ENCODE assay signal across 28 cellular contexts in genomic region chr9:126733005-126733404, GRCh38.
"Had no signal": no experiment of that assay in that cellular context is flagged by ENCODE, and none has a peak within 500 bp of the region (broad histone marks: within the 10 kb centered on the region; RNA-seq: fewer than 3 reads in every experiment).

No MANE protein-coding gene starts in this region.

- H3K27ac Mint-ChIP-seq: activated CD4-positive, alpha-beta T cell treated with anti-CD3 and anti-CD28 coated beads for 36 hours; activated CD4-positive, alpha-beta T cell treated with anti-CD3 and anti-CD28 coated beads, Interleukin-2, amount 10 ng/mL, durations not matched to agents 7 days and 5 days; activated CD8-positive, alpha-beta T cell treated with anti-CD3 and anti-CD28 coated beads for 36 hours; activated naive CD4-positive, alpha-beta T cell treated with anti-CD3 and anti-CD28 coated beads, Interleukin-2, amount 10 ng/mL, durations not matched to agents 7 days and 5 days; activated naive CD4-positive, alpha-beta T cell treated with anti-CD3 and anti-CD28 coated beads, Interleukin-2, amount 50 U/mL, for 72 hours; activated naive CD8-positive, alpha-beta T cell treated with anti-CD3 and anti-CD28 coated beads, Interleukin-2, amount 10 ng/mL, durations not matched to agents 7 days and 5 days; activated T-cell treated with anti-CD3 and anti-CD28 coated beads, Interleukin-2, amount 50 U/mL, for 24 hours; activated T-cell treated with anti-CD3 and anti-CD28 coated beads, Interleukin-2, amount 50 U/mL, for 72 hours; dendritic cell treated with granulocyte-macrophage colony-stimulating factor and Interleukin-4, amounts not matched to agents 40 ng/mL and 50 ng/mL, for 4 days; endodermal cell had no signal

- ATAC-seq: activated CD4-positive, alpha-beta T cell treated with anti-CD3 and anti-CD28 coated beads for 36 hours; activated CD8-positive, alpha-beta T cell treated with anti-CD3 and anti-CD28 coated beads for 36 hours; activated naive CD4-positive, alpha-beta T cell treated with anti-CD3 and anti-CD28 coated beads, Interleukin-2, amount 50 U/mL, for 72 hours; activated T-cell treated with anti-CD3 and anti-CD28 coated beads, Interleukin-2, amount 50 U/mL, for 72 hours; esophagus mucosa; foreskin keratinocyte had no signal

- H3K4me1 Mint-ChIP-seq: activated CD4-positive, alpha-beta T cell treated with anti-CD3 and anti-CD28 coated beads for 36 hours; activated CD4-positive, alpha-beta T cell treated with anti-CD3 and anti-CD28 coated beads, Interleukin-2, amount 10 ng/mL, durations not matched to agents 7 days and 5 days; activated naive CD4-positive, alpha-beta T cell treated with anti-CD3 and anti-CD28 coated beads, Interleukin-2, amount 10 ng/mL, durations not matched to agents 7 days and 5 days; activated naive CD8-positive, alpha-beta T cell treated with anti-CD3 and anti-CD28 coated beads, Interleukin-2, amount 10 ng/mL, durations not matched to agents 7 days and 5 days; central memory CD8-positive, alpha-beta T cell; endodermal cell had no signal

- H3K27me3 Mint-ChIP-seq: activated CD4-positive, alpha-beta T cell treated with anti-CD3 and anti-CD28 coated beads for 36 hours; activated CD8-positive, alpha-beta T cell treated with anti-CD3 and anti-CD28 coated beads for 36 hours; activated T-cell treated with anti-CD3 and anti-CD28 coated beads, Interleukin-2, amount 50 U/mL, for 24 hours; dendritic cell treated with granulocyte-macrophage colony-stimulating factor and Interleukin-4, amounts not matched to agents 40 ng/mL and 50 ng/mL, for 4 days had no signal

- H3K4me3 ChIP-seq: ascending aorta, coronary artery, dorsolateral prefrontal cortex had no signal

- H3K4me3 Mint-ChIP-seq: activated CD4-positive, alpha-beta T cell treated with anti-CD3 and anti-CD28 coated beads for 36 hours; activated CD4-positive, alpha-beta T cell treated with anti-CD3 and anti-CD28 coated beads, Interleukin-2, amount 10 ng/mL, durations not matched to agents 7 days and 5 days; activated CD8-positive, alpha-beta T cell treated with anti-CD3 and anti-CD28 coated beads for 36 hours; activated naive CD4-positive, alpha-beta T cell treated with anti-CD3 and anti-CD28 coated beads, Interleukin-2, amount 10 ng/mL, durations not matched to agents 7 days and 5 days; activated naive CD8-positive, alpha-beta T cell treated with anti-CD3 and anti-CD28 coated beads, Interleukin-2, amount 10 ng/mL, durations not matched to agents 7 days and 5 days; activated T-cell treated with anti-CD3 and anti-CD28 coated beads, Interleukin-2, amount 50 U/mL, for 24 hours; activated T-cell treated with anti-CD3 and anti-CD28 coated beads, Interleukin-2, amount 50 U/mL, for 72 hours; central memory CD8-positive, alpha-beta T cell; dendritic cell treated with granulocyte-macrophage colony-stimulating factor and Interleukin-4, amounts not matched to agents 40 ng/mL and 50 ng/mL, for 4 days; endodermal cell had no signal

- H3K27me3 ChIP-seq: ascending aorta had no signal

- H3K27ac ChIP-seq: ascending aorta, brain microvascular endothelial cell, coronary artery, dorsolateral prefrontal cortex, foreskin keratinocyte had no signal

- H3K4me1 ChIP-seq: ascending aorta had no signal

- DNase-seq: activated CD4-positive, alpha-beta T cell treated with anti-CD3 and anti-CD28 coated beads for 36 hours; activated CD4-positive, alpha-beta T cell treated with anti-CD3 and anti-CD28 coated beads, Interleukin-2, amount 10 ng/mL, durations not matched to agents 7 days and 5 days; activated CD4-positive, alpha-beta T cell treated with anti-CD3 and anti-CD28 coated beads, Interleukin-2, amount 50 U/mL, for 48 hours; activated CD4-positive, CD25-positive, alpha-beta regulatory T cell; activated CD4-positive, CD25-positive, alpha-beta regulatory T cell treated with anti-CD3 and anti-CD28 coated beads, Interleukin-2, amount 50 U/mL, for 72 hours; activated CD8-positive, alpha-beta memory T cell treated with anti-CD3 and anti-CD28 coated beads for 24 hours; activated CD8-positive, alpha-beta memory T cell treated with anti-CD3 and anti-CD28 coated beads, Interleukin-2, amount 50 U/mL, for 4 hours; activated CD8-positive, alpha-beta T cell treated with anti-CD3 and anti-CD28 coated beads for 36 hours; activated gamma-delta T cell; activated naive CD4-positive, alpha-beta T cell; activated naive CD4-positive, alpha-beta T cell treated with anti-CD3 and anti-CD28 coated beads, Interleukin-2, amount 10 ng/mL, durations not matched to agents 7 days and 5 days; activated naive CD8-positive, alpha-beta T cell treated with anti-CD3 and anti-CD28 coated beads, Interleukin-2, amount 10 ng/mL, durations not matched to agents 7 days and 5 days; activated T-cell treated with anti-CD3 and anti-CD28 coated beads for 4 hours; activated T-cell treated with anti-CD3 and anti-CD28 coated beads, Interleukin-2, amount 50 U/mL, for 24 hours; activated T-cell treated with anti-CD3 and anti-CD28 coated beads, Interleukin-2, amount 50 U/mL, for 72 hours; brain microvascular endothelial cell; dorsolateral prefrontal cortex; effector memory CD4-positive, alpha-beta T cell; endodermal cell; foreskin keratinocyte; head of caudate nucleus; T-helper 2 cell had no signal

- H3K36me3 ChIP-seq: ascending aorta, brain microvascular endothelial cell had no signal
